ENCODE assay signal across 9 cellular contexts in the genomic region with DNA sequence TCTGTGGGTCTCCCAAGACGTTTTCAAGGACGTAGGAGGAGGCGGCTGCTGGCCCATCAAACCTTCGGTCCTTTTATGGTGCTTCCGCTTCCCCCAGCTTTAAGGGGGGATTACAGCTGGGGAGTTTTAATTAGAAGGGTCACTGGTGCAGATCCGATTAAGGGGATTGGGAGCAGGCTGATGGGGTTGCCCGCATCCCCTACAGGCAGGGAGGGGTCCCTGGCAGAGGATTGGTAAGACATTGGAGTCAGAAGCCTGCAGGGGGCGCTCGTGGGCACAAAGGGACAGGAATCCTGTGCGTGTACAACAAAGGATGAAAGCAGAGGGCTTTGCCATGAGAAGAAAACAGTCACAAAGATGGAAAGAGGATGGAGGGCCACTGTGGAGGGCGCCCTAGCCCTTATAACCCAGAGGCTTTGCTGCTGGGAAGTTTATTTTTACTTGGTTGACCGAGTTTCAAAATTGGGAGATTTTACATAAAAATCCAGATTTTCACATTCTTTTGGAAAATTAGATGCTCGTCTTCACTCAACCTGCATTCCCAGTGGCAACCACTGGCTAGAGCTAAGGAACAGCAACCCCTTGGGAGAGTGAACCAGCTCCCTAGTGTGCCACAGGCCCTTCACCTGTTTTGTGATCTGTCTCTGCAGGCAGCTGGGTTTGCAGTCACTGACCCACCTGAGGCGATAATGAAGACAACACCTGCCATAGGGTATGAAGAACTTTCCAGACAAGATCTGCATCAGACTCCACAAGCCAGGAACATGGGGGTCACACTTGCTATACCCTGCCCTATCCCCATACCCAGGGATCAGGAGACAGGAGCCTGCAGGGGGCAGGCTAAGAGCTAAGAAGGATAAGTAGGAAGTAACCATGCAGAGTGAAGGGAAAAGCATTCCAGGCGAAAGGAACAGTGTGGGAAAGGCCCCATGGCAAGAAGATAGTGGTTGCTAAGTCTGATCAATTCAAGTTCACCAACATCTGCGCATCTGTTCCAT.
DNase-seq lines count a peak whose midpoint lies in the region; ATAC-seq and TF ChIP-seq lines count a peak whose summit lies in the region.
"Had no signal": no experiment of that assay in that cellular context is flagged by ENCODE, and none has a peak within 500 bp of the region (broad histone marks: within the 10 kb centered on the region; RNA-seq: fewer than 3 reads in every experiment).

No MANE protein-coding gene starts in this region.

- no peak overlapping the region for H3K9ac ChIP-seq in IMR-90 (ENCODE audit: low read depth, low read length)

- no peaks in the 10 kb centered on the region for H3K79me1 ChIP-seq in IMR-90 (ENCODE audit: low read depth in 1 of 2, low read length in 2 of 2)

- H3K23ac ChIP-seq in IMR-90 (ENCODE audit: low read depth, low read length) = no peak overlapping the region

- no peaks in the 10 kb centered on the region for H3K4me1 Mint-ChIP-seq in activated T-helper 2 cell treated with anti-CD3 and anti-CD28 coated beads, Interferon-gamma antibody, Interleukin-2, Interleukin-4, amounts not matched to agents 10 μg/mL and 5 μg/mL and 100 μg/mL, durations not matched to agents 14 hours and 24 hours and 36 hours (ENCODE audit: low read depth)
- H3K4me1 Mint-ChIP-seq: IgD-negative memory B cell had no signal

- TF ChIP-seq CTCF in IMR-90 (conservative IDR thresholded peaks at IDR 0.05; ENCODE audit: low read depth, low read length) (peak; percentile 57), upper lobe of right lung (IDR thresholded peaks at IDR 0.05) (peak; percentile 61)

- CTCF ChIA-PET in IMR-90 (lab: Yijun Ruan, JAX) = interaction anchor here (0.8 kb wide), 1 partner anchor 8 kb away, joined by 4 read pairs; no protein-coding TSS in a partner anchor

- H3K18ac ChIP-seq in IMR-90 (ENCODE audit: low read depth, low read length) = no peak overlapping the region

- no peak overlapping the region for H3K4me3 Mint-ChIP-seq in activated T-helper 2 cell treated with anti-CD3 and anti-CD28 coated beads, Interferon-gamma antibody, Interleukin-2, Interleukin-4, amounts not matched to agents 10 μg/mL and 5 μg/mL and 100 μg/mL, durations not matched to agents 14 hours and 24 hours and 36 hours (ENCODE audit: low read depth)

- BruUV-seq in IMR-90 (replicated peaks; lab: Mats Ljungman, UMichigan) = no TSS peak

- no peak overlapping the region for H3K4me2 ChIP-seq in IMR-90 (ENCODE audit: low read depth, low read length)

- H3K14ac ChIP-seq in IMR-90 (replicated peaks; ENCODE audit: low read depth, low read length) = no peak overlapping the region

- H2BK5ac ChIP-seq in IMR-90 (ENCODE audit: low read depth, low read length, poor library complexity, severe bottlenecking) = no peak overlapping the region

- dilution Hi-C loops in IMR-90 (cut with HindIII; ENCODE audit: low sequenced_read_pairs, unreplicated experiment) = no loop called here

- in situ Hi-C loops in IMR-90 (cut with MboI; ENCODE audit: low sequenced_read_pairs) = no loop called here

- peaks cover 24% of the 10 kb centered on the region for H3K27me3 Mint-ChIP-seq in activated T-helper 2 cell treated with anti-CD3 and anti-CD28 coated beads, Interferon-gamma antibody, Interleukin-2, Interleukin-4, amounts not matched to agents 10 μg/mL and 5 μg/mL and 100 μg/mL, durations not matched to agents 14 hours and 24 hours and 36 hours (ENCODE audit: low read depth)

- H2AK9ac ChIP-seq in IMR-90 (replicated peaks; ENCODE audit: low read depth, low read length, poor library complexity) = no peak overlapping the region

- H2AFZ ChIP-seq in IMR-90 (replicated peaks; ENCODE audit: low read length, poor library complexity) = no peak overlapping the region

- H2BK20ac ChIP-seq in IMR-90 (ENCODE audit: low read depth, low read length) = no peak overlapping the region

- H3K9me3 Mint-ChIP-seq in activated T-helper 2 cell treated with anti-CD3 and anti-CD28 coated beads, Interferon-gamma antibody, Interleukin-2, Interleukin-4, amounts not matched to agents 10 μg/mL and 5 μg/mL and 100 μg/mL, durations not matched to agents 14 hours and 24 hours and 36 hours = no peaks in the 10 kb centered on the region
- H3K9me3 Mint-ChIP-seq: IgD-negative memory B cell had no signal

- DNase-seq in COLO829 (ENCODE audit: low spot score) (peak; percentile 58), IMR-90 (peak; percentile 26), RPMI7951 (ENCODE audit: low read depth) (peak; percentile 59), foreskin melanocyte (peak; percentile 27), pons (ENCODE audit: low spot score) (peak; percentile 56), upper lobe of right lung (peak; percentile 82)
- peak; percentile 55 for DNase-seq in activated T-helper 2 cell treated with anti-CD3 and anti-CD28 coated beads, Interferon-gamma antibody, Interleukin-2, Interleukin-4, amounts not matched to agents 10 μg/mL and 5 μg/mL and 100 μg/mL, durations not matched to agents 14 hours and 24 hours and 36 hours (ENCODE audit: low spot score)

- no peak overlapping the region for H2AK5ac ChIP-seq in IMR-90 (ENCODE audit: low read depth, low read length)

- TF ChIP-seq RAD21 in IMR-90 (IDR thresholded peaks at IDR 0.05; ENCODE audit: low read length) = peak; percentile 38; the same call in 1 of the 2 replicates

- H3K36me3 ChIP-seq in IMR-90 (ENCODE audit: control insufficient read depth, insufficient read depth, low read length) = no peaks in the 10 kb centered on the region
- no peaks in the 10 kb centered on the region for H3K36me3 ChIP-seq in upper lobe of right lung

- H3K27ac ChIP-seq in IMR-90 (ENCODE audit: insufficient read depth, low read length) = no peak overlapping the region
- H3K27ac ChIP-seq in upper lobe of right lung = no peak overlapping the region

- H2BK120ac ChIP-seq in IMR-90 (ENCODE audit: low read depth, low read length) = no peak overlapping the region

- H3K4me3 ChIP-seq in IMR-90 (ENCODE audit: insufficient read depth, low read depth, low read length) = no peak overlapping the region
- H3K4me3 ChIP-seq in upper lobe of right lung = no peak overlapping the region

- H2BK15ac ChIP-seq in IMR-90 (ENCODE audit: low read depth, low read length) = no peak overlapping the region

- no peak overlapping the region for H3K4ac ChIP-seq in IMR-90 (ENCODE audit: low read depth, low read length)

- H3K9me1 ChIP-seq in IMR-90 (ENCODE audit: insufficient read depth, low read length) = no peaks in the 10 kb centered on the region

- no peaks in the 10 kb centered on the region for H3K36me3 Mint-ChIP-seq in activated T-helper 2 cell treated with anti-CD3 and anti-CD28 coated beads, Interferon-gamma antibody, Interleukin-2, Interleukin-4, amounts not matched to agents 10 μg/mL and 5 μg/mL and 100 μg/mL, durations not matched to agents 14 hours and 24 hours and 36 hours (ENCODE audit: low read depth)

- intact Hi-C loops in IMR-90 (cut with micrococcal nuclease) (loop anchor here (10.0 kb wide), 1 partner anchor 100 kb away; the partner anchor contains the start of gene KCNB1), upper lobe of right lung (cut with DNase I) (no loop called here)
- intact Hi-C loops in activated T-helper 2 cell treated with anti-CD3 and anti-CD28 coated beads, Interferon-gamma antibody, Interleukin-2, Interleukin-4, amounts not matched to agents 10 μg/mL and 5 μg/mL and 100 μg/mL, durations not matched to agents 14 hours and 24 hours and 36 hours (cut with micrococcal nuclease) = loop anchor here (1.0 kb wide), 2 partner anchors 100 to 150 kb away; no protein-coding TSS in a partner anchor

- no peak overlapping the region for H4K5ac ChIP-seq in IMR-90 (ENCODE audit: low read depth, low read length)

- no peak overlapping the region for H4K91ac ChIP-seq in IMR-90 (ENCODE audit: insufficient read depth, low read depth, low read length)

- H4K20me1 ChIP-seq in IMR-90 (ENCODE audit: insufficient read depth, low read length) = no peaks in the 10 kb centered on the region

- WGBS in IMR-90 (ENCODE audit: extremely low coverage in 2 of 2, insufficient read length in 1 of 2), 2 experiments = no CpG with 5 or more reads among the region's 16 CpGs

- H3K27ac Mint-ChIP-seq in activated T-helper 2 cell treated with anti-CD3 and anti-CD28 coated beads, Interferon-gamma antibody, Interleukin-2, Interleukin-4, amounts not matched to agents 10 μg/mL and 5 μg/mL and 100 μg/mL, durations not matched to agents 14 hours and 24 hours and 36 hours = no peak overlapping the region
- H3K27ac Mint-ChIP-seq: IgD-negative memory B cell had no signal

- ATAC-seq in IMR-90 (ENCODE audit: low read depth) = peak; percentile 57; the same call in 1 of the 2 replicates
- peak; percentile 55 for ATAC-seq in upper lobe of right lung
- no peak for ATAC-seq in GM21381 (IDR thresholded peaks at IDR 0.05; ENCODE audit: unreplicated experiment)

- H3K56ac ChIP-seq in IMR-90 (ENCODE audit: extremely low read depth, insufficient read depth, low read length) = no peak overlapping the region

- no peak for TF ChIP-seq POLR2A in IMR-90 (IDR thresholded peaks at IDR 0.05; ENCODE audit: low read depth, low read length)

- POLR2A ChIA-PET in IMR-90 (lab: Charles Lee; ENCODE audit: unreplicated experiment) = no interaction called here

- peaks cover 33% of the 10 kb centered on the region for H3K27me3 ChIP-seq in IMR-90 (ENCODE audit: control insufficient read depth, insufficient read depth, low read length)
- no peaks in the 10 kb centered on the region for H3K27me3 ChIP-seq in upper lobe of right lung

- H3K9me3 ChIP-seq in IMR-90 (ENCODE audit: control insufficient read depth, insufficient read depth, low read length) = no peaks in the 10 kb centered on the region
- no peaks in the 10 kb centered on the region for H3K9me3 ChIP-seq in upper lobe of right lung

- no peak overlapping the region for H4K8ac ChIP-seq in IMR-90 (ENCODE audit: low read depth in 2 of 2, low read length in 2 of 2)

- H3K4me1 ChIP-seq in IMR-90 (ENCODE audit: control insufficient read depth, insufficient read depth, low read length) (no peaks in the 10 kb centered on the region), upper lobe of right lung (no peaks in the 10 kb centered on the region)

TF ChIP-seq in IMR-90, 13 proteins besides CTCF, POLR2A, EP300 and RAD21:
- no peak for TF ChIP-seq BHLHE40 (IDR thresholded peaks at IDR 0.05; ENCODE audit: low read depth, low read length)
- TF ChIP-seq SMC3 (IDR thresholded peaks at IDR 0.05; ENCODE audit: low read depth, low read length) = peak; percentile 37; the same call in 1 of the 2 replicates
- no peak for TF ChIP-seq CEBPB (IDR thresholded peaks at IDR 0.05; ENCODE audit: low read depth, low read length)

Comparison
In these comparisons a context has a peak if more than half of its experiments do, and no peak if none do; other contexts are left out.
1. DNase-seq: peak in every context shown above with its lines; median percentile 82 in upper lobe of right lung; 59 in RPMI7951; 58 in COLO829; 56 in pons; 55 in activated T-helper 2 cell treated with anti-CD3 and anti-CD28 coated beads, Interferon-gamma antibody, Interleukin-2, Interleukin-4, amounts not matched to agents 10 μg/mL and 5 μg/mL and 100 μg/mL, durations not matched to agents 14 hours and 24 hours and 36 hours; 27 in foreskin melanocyte; 26 in IMR-90.